Comparison of ENCODE assay signal across 7 cellular contexts in the genomic region with DNA sequence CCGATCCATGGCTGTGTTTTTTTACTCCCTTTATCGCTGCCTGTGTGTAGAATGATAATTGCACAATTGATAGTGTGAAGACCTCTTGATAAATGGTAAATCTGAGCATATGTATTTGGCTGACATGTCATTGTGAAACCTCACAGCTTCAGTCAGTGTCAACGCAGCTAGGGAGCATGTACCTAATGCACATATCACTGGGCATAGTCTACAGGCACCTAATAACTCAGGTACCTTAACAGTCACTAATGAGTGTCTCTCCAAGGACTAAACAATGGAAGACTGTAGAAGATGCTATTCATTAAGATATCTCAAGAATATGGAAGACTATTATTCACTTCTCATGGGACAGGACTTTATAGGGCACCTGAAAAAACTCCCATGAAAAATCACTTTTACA.
A peak's percentile ranks its signal among the peaks of the same experiment; 100 is the strongest.
DNase-seq lines count a peak whose midpoint lies in the region; ATAC-seq and TF ChIP-seq lines count a peak whose summit lies in the region.
"Not testable (repeated sequence)": the region's sequence is repeated elsewhere in the genome, so short reads cannot be mapped to it uniquely, and the experiment has no call there.

No MANE protein-coding gene starts in this region.

- not testable (repeated sequence) for TF ChIP-seq CTCF in Caco-2 (IDR thresholded peaks at IDR 0.05; ENCODE audit: insufficient read depth in 1 of 2, low read depth in 1 of 2, low read length in 1 of 2, severe bottlenecking in 1 of 2, unreplicated experiment in 1 of 2)

- H3K9me3 ChIP-seq in Caco-2: not testable (repeated sequence)

- intact Hi-C loops in Caco-2 (cut with micrococcal nuclease; ENCODE audit: unreplicated experiment); activated CD4-positive, alpha-beta T cell treated with anti-CD3 and anti-CD28 coated beads for 36 hours (cut with DNase I, micrococcal nuclease); activated CD4-positive, alpha-beta T cell treated with anti-CD3 and anti-CD28 coated beads, Interleukin-2, amount 10 ng/mL, durations not matched to agents 24 days and 14 days (cut with micrococcal nuclease): not testable (repeated sequence)

- H3K4me1 Mint-ChIP-seq in Caco-2 (ENCODE audit: low read depth, unreplicated experiment); activated CD4-positive, alpha-beta T cell treated with anti-CD3 and anti-CD28 coated beads for 36 hours; activated CD4-positive, alpha-beta T cell treated with anti-CD3 and anti-CD28 coated beads, Interleukin-2, amount 10 ng/mL, durations not matched to agents 24 days and 14 days; activated naive CD8-positive, alpha-beta T cell (ENCODE audit: low read depth): not testable (repeated sequence)
- H3K4me1 Mint-ChIP-seq in activated T-cell treated with anti-CD3 and anti-CD28 coated beads, Interleukin-2, amount 50 U/mL, for 72 hours (ENCODE audit: low read depth): peaks cover 24% of the 10 kb centered on the region
- peaks cover 36% of the 10 kb centered on the region for H3K4me1 Mint-ChIP-seq in activated naive CD8-positive, alpha-beta T cell treated with anti-CD3 and anti-CD28 coated beads, Interleukin-2, amount 50 U/mL, for 24 hours
- peaks cover 32% of the 10 kb centered on the region for H3K4me1 Mint-ChIP-seq in stimulated activated naive CD8-positive, alpha-beta T cell treated with anti-CD3 and anti-CD28 coated beads, Interleukin-15, Interleukin-2, amounts not matched to agents 100 ng/mL and 50 ng/mL, for 24 hours (ENCODE audit: low read depth)

- CTCF ChIA-PET in Caco-2 (lab: Charles Lee); activated CD4-positive, alpha-beta T cell treated with anti-CD3 and anti-CD28 coated beads for 36 hours (lab: Charles Lee): not testable (repeated sequence)

- H3K27me3 ChIP-seq in Caco-2 (replicated peaks; ENCODE audit: control insufficient read depth, insufficient read depth, low read length): not testable (repeated sequence)

- H3K9me3 Mint-ChIP-seq in Caco-2 (ENCODE audit: unreplicated experiment); activated CD4-positive, alpha-beta T cell treated with anti-CD3 and anti-CD28 coated beads for 36 hours (ENCODE audit: low read depth); activated CD4-positive, alpha-beta T cell treated with anti-CD3 and anti-CD28 coated beads, Interleukin-2, amount 10 ng/mL, durations not matched to agents 24 days and 14 days; activated T-cell treated with anti-CD3 and anti-CD28 coated beads, Interleukin-2, amount 50 U/mL, for 72 hours; activated naive CD8-positive, alpha-beta T cell (ENCODE audit: low read depth); activated naive CD8-positive, alpha-beta T cell treated with anti-CD3 and anti-CD28 coated beads, Interleukin-2, amount 50 U/mL, for 24 hours; stimulated activated naive CD8-positive, alpha-beta T cell treated with anti-CD3 and anti-CD28 coated beads, Interleukin-15, Interleukin-2, amounts not matched to agents 100 ng/mL and 50 ng/mL, for 24 hours: not testable (repeated sequence)

- peak; percentile 47 for ATAC-seq in activated CD4-positive, alpha-beta T cell treated with anti-CD3 and anti-CD28 coated beads for 36 hours
- peak in 1 of 2 donors; percentile 51 for ATAC-seq in activated T-cell treated with anti-CD3 and anti-CD28 coated beads, Interleukin-2, amount 50 U/mL, for 72 hours (replicated peaks in 1 of 2)
- ATAC-seq in activated naive CD8-positive, alpha-beta T cell treated with anti-CD3 and anti-CD28 coated beads, Interleukin-2, amount 50 U/mL, for 24 hours: peak; percentile 84

- not testable (repeated sequence) for DNase-seq in Caco-2; activated CD4-positive, alpha-beta T cell treated with anti-CD3 and anti-CD28 coated beads, Interleukin-2, amount 10 ng/mL, durations not matched to agents 24 days and 14 days; activated T-cell treated with anti-CD3 and anti-CD28 coated beads, Interleukin-2, amount 50 U/mL, for 72 hours; activated naive CD8-positive, alpha-beta T cell treated with anti-CD3 and anti-CD28 coated beads, Interleukin-2, amount 50 U/mL, for 24 hours
- peak; percentile 8 for DNase-seq in activated CD4-positive, alpha-beta T cell treated with anti-CD3 and anti-CD28 coated beads for 36 hours

- not testable (repeated sequence) for H3K36me3 ChIP-seq in Caco-2 (ENCODE audit: control insufficient read depth, insufficient read depth, low read length)

- not testable (repeated sequence) for H3K27me3 Mint-ChIP-seq in Caco-2 (ENCODE audit: insufficient read depth, unreplicated experiment); activated CD4-positive, alpha-beta T cell treated with anti-CD3 and anti-CD28 coated beads for 36 hours; activated CD4-positive, alpha-beta T cell treated with anti-CD3 and anti-CD28 coated beads, Interleukin-2, amount 10 ng/mL, durations not matched to agents 24 days and 14 days; activated T-cell treated with anti-CD3 and anti-CD28 coated beads, Interleukin-2, amount 50 U/mL, for 72 hours (ENCODE audit: low read depth); activated naive CD8-positive, alpha-beta T cell; activated naive CD8-positive, alpha-beta T cell treated with anti-CD3 and anti-CD28 coated beads, Interleukin-2, amount 50 U/mL, for 24 hours; stimulated activated naive CD8-positive, alpha-beta T cell treated with anti-CD3 and anti-CD28 coated beads, Interleukin-15, Interleukin-2, amounts not matched to agents 100 ng/mL and 50 ng/mL, for 24 hours

- TSS peak; percentile 9 for BruUV-seq in Caco-2 (replicated peaks; lab: Mats Ljungman, UMichigan)

- not testable (repeated sequence) for H3K4me3 ChIP-seq in Caco-2 (ENCODE audit: low read depth, low read length)

- H3K27ac Mint-ChIP-seq in Caco-2 (ENCODE audit: unreplicated experiment); activated CD4-positive, alpha-beta T cell treated with anti-CD3 and anti-CD28 coated beads for 36 hours; activated T-cell treated with anti-CD3 and anti-CD28 coated beads, Interleukin-2, amount 50 U/mL, for 72 hours: not testable (repeated sequence)
- peak overlapping the region; percentile 10 for H3K27ac Mint-ChIP-seq in activated CD4-positive, alpha-beta T cell treated with anti-CD3 and anti-CD28 coated beads, Interleukin-2, amount 10 ng/mL, durations not matched to agents 24 days and 14 days
- peak overlapping the region; percentile 11 for H3K27ac Mint-ChIP-seq in activated naive CD8-positive, alpha-beta T cell
- peak overlapping the region; percentile 82 for H3K27ac Mint-ChIP-seq in activated naive CD8-positive, alpha-beta T cell treated with anti-CD3 and anti-CD28 coated beads, Interleukin-2, amount 50 U/mL, for 24 hours
- peak overlapping the region; percentile 66 for H3K27ac Mint-ChIP-seq in stimulated activated naive CD8-positive, alpha-beta T cell treated with anti-CD3 and anti-CD28 coated beads, Interleukin-15, Interleukin-2, amounts not matched to agents 100 ng/mL and 50 ng/mL, for 24 hours

- POLR2A ChIA-PET in Caco-2 (lab: Charles Lee); activated CD4-positive, alpha-beta T cell treated with anti-CD3 and anti-CD28 coated beads for 36 hours (lab: Charles Lee): not testable (repeated sequence)

- H3K4me1 ChIP-seq in Caco-2: not testable (repeated sequence)

- not testable (repeated sequence) for H3K4me3 Mint-ChIP-seq in Caco-2 (ENCODE audit: unreplicated experiment); activated CD4-positive, alpha-beta T cell treated with anti-CD3 and anti-CD28 coated beads for 36 hours; activated CD4-positive, alpha-beta T cell treated with anti-CD3 and anti-CD28 coated beads, Interleukin-2, amount 10 ng/mL, durations not matched to agents 24 days and 14 days; activated naive CD8-positive, alpha-beta T cell
- H3K4me3 Mint-ChIP-seq in activated T-cell treated with anti-CD3 and anti-CD28 coated beads, Interleukin-2, amount 50 U/mL, for 72 hours: peak overlapping the region; percentile 29 to 43
- peak overlapping the region; percentile 34 for H3K4me3 Mint-ChIP-seq in activated naive CD8-positive, alpha-beta T cell treated with anti-CD3 and anti-CD28 coated beads, Interleukin-2, amount 50 U/mL, for 24 hours
- peak overlapping the region; percentile 40 for H3K4me3 Mint-ChIP-seq in stimulated activated naive CD8-positive, alpha-beta T cell treated with anti-CD3 and anti-CD28 coated beads, Interleukin-15, Interleukin-2, amounts not matched to agents 100 ng/mL and 50 ng/mL, for 24 hours

- peaks cover 12% of the 10 kb centered on the region for H3K36me3 Mint-ChIP-seq in Caco-2 (ENCODE audit: insufficient read depth, unreplicated experiment)
- not testable (repeated sequence) for H3K36me3 Mint-ChIP-seq in activated CD4-positive, alpha-beta T cell treated with anti-CD3 and anti-CD28 coated beads for 36 hours (ENCODE audit: low read depth); activated CD4-positive, alpha-beta T cell treated with anti-CD3 and anti-CD28 coated beads, Interleukin-2, amount 10 ng/mL, durations not matched to agents 24 days and 14 days (ENCODE audit: low read depth); activated T-cell treated with anti-CD3 and anti-CD28 coated beads, Interleukin-2, amount 50 U/mL, for 72 hours (ENCODE audit: insufficient read depth in 2 of 2); activated naive CD8-positive, alpha-beta T cell; activated naive CD8-positive, alpha-beta T cell treated with anti-CD3 and anti-CD28 coated beads, Interleukin-2, amount 50 U/mL, for 24 hours (ENCODE audit: low read depth); stimulated activated naive CD8-positive, alpha-beta T cell treated with anti-CD3 and anti-CD28 coated beads, Interleukin-15, Interleukin-2, amounts not matched to agents 100 ng/mL and 50 ng/mL, for 24 hours (ENCODE audit: low read depth)
